8 cellular contexts compared by ENCODE assay signal in the genomic region with DNA sequence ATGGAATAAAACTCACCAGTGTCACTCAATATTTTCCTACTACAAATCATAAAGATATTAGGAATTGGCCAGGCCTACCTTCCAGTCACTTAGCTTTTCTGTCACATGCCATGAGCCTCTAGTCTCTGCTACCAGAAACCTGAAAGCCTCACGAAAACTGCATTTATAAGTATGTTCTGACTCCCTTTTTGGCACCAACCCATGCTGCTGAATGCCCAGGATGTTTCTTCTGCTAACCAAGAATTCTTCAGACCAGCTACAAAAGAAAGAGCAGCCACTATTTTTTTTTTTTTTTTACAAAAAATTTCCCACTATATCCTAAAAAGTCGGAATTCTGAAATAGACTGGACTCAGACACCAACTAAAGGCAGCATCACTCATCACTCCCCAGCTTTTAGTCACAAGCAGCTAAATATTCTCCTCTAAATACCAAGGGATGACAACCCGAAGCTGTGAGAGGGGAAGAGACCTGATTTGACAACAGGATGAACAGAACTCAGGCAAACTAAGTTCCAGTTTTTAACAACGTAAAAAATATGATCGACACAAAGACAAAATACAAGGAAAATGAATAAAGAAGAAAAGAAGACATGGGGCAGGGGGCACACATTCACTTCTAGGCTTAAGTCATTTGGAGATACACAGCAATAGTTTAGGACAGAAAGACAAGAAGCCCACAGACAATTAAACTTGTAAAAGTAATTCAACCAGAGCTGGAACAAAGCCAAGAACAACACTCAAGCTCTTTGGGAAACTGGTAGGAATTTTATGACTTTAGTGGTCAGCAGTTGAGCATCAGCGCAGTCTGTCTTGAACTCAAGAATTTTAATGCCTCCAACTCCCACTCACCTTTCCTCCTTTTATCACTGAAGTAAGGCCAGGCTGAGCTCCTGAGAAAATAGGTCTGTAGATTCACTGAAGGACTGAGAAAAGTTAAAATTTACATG. TPM values are rescaled to one million over a fixed set of nuclear protein-coding genes. Genes with fewer than 3 reads are reported as not detected.
DNase-seq lines count a peak whose midpoint lies in the region; ATAC-seq and TF ChIP-seq lines count a peak whose summit lies in the region.

No MANE protein-coding gene starts in this region.

- no peaks in the 10 kb centered on the region for H3K27me3 ChIP-seq in iPS-18a (ENCODE audit: control insufficient read depth, insufficient read depth, low read length)
- H3K27me3 ChIP-seq in stomach smooth muscle (ENCODE audit: control insufficient read depth in 1 of 2, insufficient read depth in 2 of 2, low read length in 2 of 2), result no peaks in the 10 kb centered on the region

- TF ChIP-seq RAD21 in Ishikawa (IDR thresholded peaks at IDR 0.05; ENCODE audit: low read depth), result no peak

- H3K4me3 ChIP-seq in iPS-18a (ENCODE audit: low read length) (peak overlapping the region; percentile 99), stomach smooth muscle (ENCODE audit: low read length in 2 of 2) (peak overlapping the region; percentile 99)

- peak overlapping the region; percentile 99 to 100 for H3K27ac Mint-ChIP-seq in activated naive CD4-positive, alpha-beta T cell treated with anti-CD3 and anti-CD28 coated beads, Interleukin-2, amount 50 U/mL, for 72 hours

- H3K36me3 ChIP-seq in iPS-18a (ENCODE audit: control insufficient read depth, low read depth, low read length) (peaks cover 7% of the 10 kb centered on the region), stomach smooth muscle (ENCODE audit: control insufficient read depth in 2 of 2, insufficient read depth in 2 of 2, low read length in 2 of 2) (no peaks in the 10 kb centered on the region)

- ATAC-seq in activated naive CD4-positive, alpha-beta T cell treated with anti-CD3 and anti-CD28 coated beads, Interleukin-2, amount 50 U/mL, for 72 hours, result no peak
- ATAC-seq in HG03139 (IDR thresholded peaks at IDR 0.05; ENCODE audit: unreplicated experiment) (no peak), GM19455 (IDR thresholded peaks at IDR 0.05; ENCODE audit: unreplicated experiment) (no peak)

- no peaks in the 10 kb centered on the region for H3K9me3 ChIP-seq in iPS-18a (ENCODE audit: control insufficient read depth, low read depth, low read length)
- no peaks in the 10 kb centered on the region for H3K9me3 ChIP-seq in stomach smooth muscle (ENCODE audit: control insufficient read depth in 2 of 2, low read length in 2 of 2)

- peak overlapping the region; percentile 91 for H3K27ac ChIP-seq in iPS-18a (ENCODE audit: low read length)
- peak overlapping the region; percentile 99 for H3K27ac ChIP-seq in stomach smooth muscle (ENCODE audit: low read length)

- H3K9ac ChIP-seq in iPS-18a (ENCODE audit: low read length) (peak overlapping the region; percentile 98), stomach smooth muscle (ENCODE audit: low read length in 2 of 2) (peak overlapping the region; percentile 47 to 98)

- H3K9me3 Mint-ChIP-seq in activated naive CD4-positive, alpha-beta T cell treated with anti-CD3 and anti-CD28 coated beads, Interleukin-2, amount 50 U/mL, for 72 hours, result no peaks in the 10 kb centered on the region

- DNase-seq in DMS114 treated with DMSO at 0.1 percent for 48 hours (lab: John Stamatoyannopoulos, UW; ENCODE audit: unreplicated experiment) (peak; percentile 53), cerebellar cortex (ENCODE audit: low spot score) (no peak)
- no peak for DNase-seq in activated naive CD4-positive, alpha-beta T cell treated with anti-CD3 and anti-CD28 coated beads, Interleukin-2, amount 50 U/mL, for 72 hours (ENCODE audit: low spot score in 2 of 2)

- H3K4me1 ChIP-seq in iPS-18a (ENCODE audit: control insufficient read depth, low read depth, low read length), result peaks cover 23% of the 10 kb centered on the region
- H3K4me1 ChIP-seq in stomach smooth muscle (ENCODE audit: control insufficient read depth, insufficient read depth, low read length), result peaks cover 15% of the 10 kb centered on the region

- H3K36me3 Mint-ChIP-seq in activated naive CD4-positive, alpha-beta T cell treated with anti-CD3 and anti-CD28 coated beads, Interleukin-2, amount 50 U/mL, for 72 hours, result peaks cover 15 to 32% of the 10 kb centered on the region in 2 donors

- no peak for TF ChIP-seq EP300 in Ishikawa (IDR thresholded peaks at IDR 0.05; ENCODE audit: borderline replicate concordance)

TF ChIP-seq in Ishikawa, 13 proteins besides CTCF, POLR2A, EP300 and RAD21:
- TF ChIP-seq NFIC (IDR thresholded peaks at IDR 0.05) (peak; percentile 75), TEAD4 (IDR thresholded peaks at IDR 0.05) (0 out of 2 replicates have a peak, but pooled peaks have one; percentile 44)
- TF ChIP-seq, protein P1, sequence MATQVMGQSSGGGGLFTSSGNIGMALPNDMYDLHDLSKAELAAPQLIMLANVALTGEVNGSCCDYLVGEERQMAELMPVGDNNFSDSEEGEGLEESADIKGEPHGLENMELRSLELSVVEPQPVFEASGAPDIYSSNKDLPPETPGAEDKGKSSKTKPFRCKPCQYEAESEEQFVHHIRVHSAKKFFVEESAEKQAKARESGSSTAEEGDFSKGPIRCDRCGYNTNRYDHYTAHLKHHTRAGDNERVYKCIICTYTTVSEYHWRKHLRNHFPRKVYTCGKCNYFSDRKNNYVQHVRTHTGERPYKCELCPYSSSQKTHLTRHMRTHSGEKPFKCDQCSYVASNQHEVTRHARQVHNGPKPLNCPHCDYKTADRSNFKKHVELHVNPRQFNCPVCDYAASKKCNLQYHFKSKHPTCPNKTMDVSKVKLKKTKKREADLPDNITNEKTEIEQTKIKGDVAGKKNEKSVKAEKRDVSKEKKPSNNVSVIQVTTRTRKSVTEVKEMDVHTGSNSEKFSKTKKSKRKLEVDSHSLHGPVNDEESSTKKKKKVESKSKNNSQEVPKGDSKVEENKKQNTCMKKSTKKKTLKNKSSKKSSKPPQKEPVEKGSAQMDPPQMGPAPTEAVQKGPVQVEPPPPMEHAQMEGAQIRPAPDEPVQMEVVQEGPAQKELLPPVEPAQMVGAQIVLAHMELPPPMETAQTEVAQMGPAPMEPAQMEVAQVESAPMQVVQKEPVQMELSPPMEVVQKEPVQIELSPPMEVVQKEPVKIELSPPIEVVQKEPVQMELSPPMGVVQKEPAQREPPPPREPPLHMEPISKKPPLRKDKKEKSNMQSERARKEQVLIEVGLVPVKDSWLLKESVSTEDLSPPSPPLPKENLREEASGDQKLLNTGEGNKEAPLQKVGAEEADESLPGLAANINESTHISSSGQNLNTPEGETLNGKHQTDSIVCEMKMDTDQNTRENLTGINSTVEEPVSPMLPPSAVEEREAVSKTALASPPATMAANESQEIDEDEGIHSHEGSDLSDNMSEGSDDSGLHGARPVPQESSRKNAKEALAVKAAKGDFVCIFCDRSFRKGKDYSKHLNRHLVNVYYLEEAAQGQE (IDR thresholded peaks at IDR 0.05; ENCODE audit: low read depth), result no peak
TF ChIP-seq in Ishikawa: peak in this region for 2.

RNA-seq across cellular contexts. Expression of gene DCAF8, which starts 1.6 kb away (rescaled TPM):
- total RNA-seq in activated naive CD4-positive, alpha-beta T cell treated with anti-CD3 and anti-CD28 coated beads, Interleukin-2, amount 50 U/mL, for 72 hours, result 100 to 1,000 TPM; 124 to 170 TPM

RNA-seq across cellular contexts. Expression of gene PEX19, which starts 24.2 kb away (rescaled TPM):
- total RNA-seq in activated naive CD4-positive, alpha-beta T cell treated with anti-CD3 and anti-CD28 coated beads, Interleukin-2, amount 50 U/mL, for 72 hours, result 10 to 100 TPM; 44.8 to 74.9 TPM

RNA-seq across cellular contexts. Expression of gene PEA15, which starts 55.5 kb away (rescaled TPM):
- 10 to 100 TPM; 37.2 to 53.7 TPM for total RNA-seq in activated naive CD4-positive, alpha-beta T cell treated with anti-CD3 and anti-CD28 coated beads, Interleukin-2, amount 50 U/mL, for 72 hours
